In genomic region chr10:14163374-14164125, GRCh38 we compare ENCODE assay signal across 1 cellular context.
TF ChIP-seq lines count a peak whose summit lies in the region.

No MANE protein-coding gene starts in this region.

TF ChIP-seq in HepG2, 621 proteins besides CTCF, POLR2A, EP300 and RAD21 (continued from another document):
- no peak for TF ChIP-seq ZNF652 (CRISPR knock-in tag; IDR thresholded peaks at IDR 0.05; ENCODE audit: borderline replicate concordance, low read depth)
- no peak for TF ChIP-seq NR0B2 (CRISPR knock-in tag; IDR thresholded peaks at IDR 0.05)
- TF ChIP-seq THAP9 (CRISPR knock-in tag; IDR thresholded peaks at IDR 0.05; ENCODE audit: borderline replicate concordance) = no peak
- no peak for TF ChIP-seq ZNF160 (CRISPR knock-in tag; IDR thresholded peaks at IDR 0.05)
- no peak for TF ChIP-seq TIGD3 (CRISPR knock-in tag; IDR thresholded peaks at IDR 0.05; ENCODE audit: borderline replicate concordance)
- TF ChIP-seq ZNF326 (CRISPR knock-in tag; IDR thresholded peaks at IDR 0.05; ENCODE audit: borderline replicate concordance) = no peak
- no peak for TF ChIP-seq ZNF512 (CRISPR knock-in tag; IDR thresholded peaks at IDR 0.05)
- TF ChIP-seq ZFX (CRISPR knock-in tag; IDR thresholded peaks at IDR 0.05; ENCODE audit: low read depth) = no peak
- no peak for TF ChIP-seq GATA4 (IDR thresholded peaks at IDR 0.05; ENCODE audit: borderline replicate concordance, low read depth)
- TF ChIP-seq CENPT (CRISPR knock-in tag; IDR thresholded peaks at IDR 0.05; ENCODE audit: low read depth) = no peak
